ENCODE assay signal across 1 cellular context in the genomic region with DNA sequence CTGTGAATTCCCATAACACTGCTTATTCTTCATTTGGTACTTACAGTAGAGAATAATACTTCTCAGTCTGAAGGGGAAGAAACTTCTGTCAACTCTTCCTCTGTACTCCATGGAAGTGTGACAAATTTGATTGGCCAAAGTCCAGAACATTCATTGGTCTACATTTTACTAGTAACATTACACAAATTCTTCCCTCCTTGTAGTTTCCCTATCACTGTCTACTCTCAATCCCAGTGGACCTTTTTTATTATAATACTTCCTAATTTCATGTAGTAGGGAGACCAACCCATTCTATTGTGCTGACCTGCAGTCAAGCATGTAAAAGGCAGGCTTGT.
TF ChIP-seq lines count a peak whose summit lies in the region.

No MANE protein-coding gene starts in this region.

TF ChIP-seq in K562, 482 proteins besides CTCF, POLR2A, EP300 and RAD21 (continued from another document):
- TF ChIP-seq, protein P1, sequence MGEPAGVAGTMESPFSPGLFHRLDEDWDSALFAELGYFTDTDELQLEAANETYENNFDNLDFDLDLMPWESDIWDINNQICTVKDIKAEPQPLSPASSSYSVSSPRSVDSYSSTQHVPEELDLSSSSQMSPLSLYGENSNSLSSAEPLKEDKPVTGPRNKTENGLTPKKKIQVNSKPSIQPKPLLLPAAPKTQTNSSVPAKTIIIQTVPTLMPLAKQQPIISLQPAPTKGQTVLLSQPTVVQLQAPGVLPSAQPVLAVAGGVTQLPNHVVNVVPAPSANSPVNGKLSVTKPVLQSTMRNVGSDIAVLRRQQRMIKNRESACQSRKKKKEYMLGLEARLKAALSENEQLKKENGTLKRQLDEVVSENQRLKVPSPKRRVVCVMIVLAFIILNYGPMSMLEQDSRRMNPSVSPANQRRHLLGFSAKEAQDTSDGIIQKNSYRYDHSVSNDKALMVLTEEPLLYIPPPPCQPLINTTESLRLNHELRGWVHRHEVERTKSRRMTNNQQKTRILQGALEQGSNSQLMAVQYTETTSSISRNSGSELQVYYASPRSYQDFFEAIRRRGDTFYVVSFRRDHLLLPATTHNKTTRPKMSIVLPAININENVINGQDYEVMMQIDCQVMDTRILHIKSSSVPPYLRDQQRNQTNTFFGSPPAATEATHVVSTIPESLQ (CRISPR knock-in tag; IDR thresholded peaks at IDR 0.05), result no peak
- no peak for TF ChIP-seq ARHGAP35 (IDR thresholded peaks at IDR 0.05; ENCODE audit: partially characterized antibody)
- no peak for TF ChIP-seq ZNF224 (CRISPR knock-in tag; IDR thresholded peaks at IDR 0.05)
- TF ChIP-seq SMARCC2 (IDR thresholded peaks at IDR 0.05; ENCODE audit: low read depth), result no peak
- no peak for TF ChIP-seq MYBL2 (IDR thresholded peaks at IDR 0.05; ENCODE audit: low read depth)
- no peak for TF ChIP-seq MYBL2 (CRISPR knock-in tag; IDR thresholded peaks at IDR 0.05; ENCODE audit: borderline replicate concordance)
TF ChIP-seq in K562: peak in this region for 0.
